In genomic region chr13:101596803-101597202, GRCh38 we compare ENCODE assay signal across 9 cellular contexts.
"Had no signal": no experiment of that assay in that cellular context is flagged by ENCODE, and none has a peak within 500 bp of the region (broad histone marks: within the 10 kb centered on the region; RNA-seq: fewer than 3 reads in every experiment).

No MANE protein-coding gene starts in this region.

- H3K36me3 ChIP-seq: HAP-1 had no signal

- H3K4me1 ChIP-seq: HAP-1 had no signal

- H3K4me2 ChIP-seq: GM23338 had no signal

- H3K9me3 ChIP-seq: HAP-1 had no signal

- DNase-seq: H7, IMR-90, KG1 had no signal

- H3K27ac Mint-ChIP-seq: GM23338 had no signal

- H2AFZ ChIP-seq: GM23338 had no signal

- H3K4me3 Mint-ChIP-seq: GM23338 had no signal

- H3K4me1 Mint-ChIP-seq: GM23338 had no signal

- ATAC-seq: GM23338, HCT116, K562 had no signal

- FAIRE-seq: H1, HTR-8/SVneo, K562 had no signal

- H3K4me3 ChIP-seq: GM23338, HAP-1, K562 had no signal
